24 cellular contexts compared by ENCODE assay signal in genomic region chr17:43769859-43770258, GRCh38. TPM values are rescaled to one million over a fixed set of nuclear protein-coding genes. Genes with fewer than 3 reads are reported as not detected.
A peak's percentile ranks its signal among the peaks of the same experiment; 100 is the strongest.
DNase-seq lines count a peak whose midpoint lies in the region; ATAC-seq and TF ChIP-seq lines count a peak whose summit lies in the region.
"Had no signal": no experiment of that assay in that cellular context is flagged by ENCODE, and none has a peak within 500 bp of the region (broad histone marks: within the 10 kb centered on the region; RNA-seq: fewer than 3 reads in every experiment).

No MANE protein-coding gene starts in this region.

- peaks cover 0 to 2% (median 0%) of the 10 kb centered on the region in 3 donors for H3K27me3 Mint-ChIP-seq in CD14-positive monocyte (ENCODE audit: low read depth in 3 of 3)
- H3K27me3 Mint-ChIP-seq in endodermal cell (ENCODE audit: insufficient read depth), result no peaks in the 10 kb centered on the region
- H3K27me3 Mint-ChIP-seq: CD8-positive, alpha-beta memory T cell had no signal

- DNase-seq in CD14-positive monocyte (ENCODE audit: low spot score) (no peak), endodermal cell (peak; percentile 44), neuronal stem cell (ENCODE audit: low spot score) (no peak), LoVo (ENCODE audit: low spot score) (no peak), left lobe of liver (ENCODE audit: low spot score) (no peak)
- DNase-seq: CD8-positive, alpha-beta memory T cell; DMS79 treated with DMSO at 0.1 percent for 48 hours; GF-D8; HCEC 1CT; NCI-H1048; NCI-H1417; NCI-H1694; NCI-H2029 treated with DMSO at 0.1 percent for 48 hours; NCI-H510A; NCI-H69; RPMI8226; SHP77 treated with DMSO at 0.1 percent for 48 hours had no signal

- peak overlapping the region in 1 of 10 experiments; percentile 14; a peak in 2 of 20 replicates for H3K4me3 ChIP-seq in BLaER1 treated with 17β-estradiol and CSF1 and Interleukin-3, amounts not matched to agents 10 nM and 100 nM
- H3K4me3 ChIP-seq in endodermal cell (ENCODE audit: low read length), result no peak overlapping the region
- peak overlapping the region in 1 of 2 donors; percentile 15 for H3K4me3 ChIP-seq in neuronal stem cell (ENCODE audit: low read length in 2 of 2)
- H3K4me3 ChIP-seq: K562 had no signal

- no peak overlapping the region for H3K4ac ChIP-seq in neuronal stem cell (ENCODE audit: low read length)

- H2BK5ac ChIP-seq in neuronal stem cell (ENCODE audit: low read length), result no peak overlapping the region

- H3K27ac Mint-ChIP-seq in CD14-positive monocyte, result peak overlapping the region in 4 of 7 donors; percentile 45 to 90 (median 86)
- H3K27ac Mint-ChIP-seq in endodermal cell, result no peak overlapping the region

- no peak overlapping the region for H3K18ac ChIP-seq in neuronal stem cell (ENCODE audit: low read length)

- H2BK120ac ChIP-seq in neuronal stem cell (ENCODE audit: low read depth, low read length), result no peak overlapping the region

- no peak overlapping the region; a peak in 1 of 22 replicates for H3K9ac ChIP-seq in BLaER1 treated with 17β-estradiol and CSF1 and Interleukin-3, amounts not matched to agents 10 nM and 100 nM
- H3K9ac ChIP-seq in endodermal cell (ENCODE audit: extremely low read depth, low read length, poor library complexity, severe bottlenecking) (no peak overlapping the region), neuronal stem cell (ENCODE audit: low read depth, low read length, poor library complexity) (peak overlapping the region; percentile 51)

- ATAC-seq in HG02870 (IDR thresholded peaks at IDR 0.05; ENCODE audit: unreplicated experiment), result no peak
- ATAC-seq in left lobe of liver, result no peak
- ATAC-seq: K562 had no signal

- peaks cover 40 to 98% (median 73%) of the 10 kb centered on the region in 11 experiments for H3K36me3 ChIP-seq in BLaER1 treated with 17β-estradiol and CSF1 and Interleukin-3, amounts not matched to agents 10 nM and 100 nM
- peaks cover 55% of the 10 kb centered on the region for H3K36me3 ChIP-seq in endodermal cell (ENCODE audit: control insufficient read depth, insufficient read depth, low read length)
- peaks cover 30 to 48% of the 10 kb centered on the region in 2 donors for H3K36me3 ChIP-seq in neuronal stem cell (replicated peaks in 1 of 2; ENCODE audit: control insufficient read depth in 2 of 2, insufficient read depth in 2 of 2, low read length in 2 of 2)

- no peak overlapping the region for H4K8ac ChIP-seq in neuronal stem cell (ENCODE audit: low read depth, low read length)

- H3K36me3 Mint-ChIP-seq in CD14-positive monocyte (peaks cover 52 to 68% of the 10 kb centered on the region in 2 donors), endodermal cell (ENCODE audit: low read depth) (peaks cover 55% of the 10 kb centered on the region)

- H3K9me3 Mint-ChIP-seq in CD14-positive monocyte (peaks cover 0 to 2% (median 0%) of the 10 kb centered on the region in 7 donors), endodermal cell (no peaks in the 10 kb centered on the region)
- H3K9me3 Mint-ChIP-seq: CD8-positive, alpha-beta memory T cell had no signal

- H2BK15ac ChIP-seq in neuronal stem cell (ENCODE audit: low read length), result no peak overlapping the region

- H3K9me3 ChIP-seq in BLaER1 treated with 17β-estradiol and CSF1 and Interleukin-3, amounts not matched to agents 10 nM and 100 nM (replicated peaks in 1 of 11), result peaks cover 0 to 26% (median 0%) of the 10 kb centered on the region in 11 experiments; a peak in 10 of 22 replicates
- H3K9me3 ChIP-seq in endodermal cell (ENCODE audit: control insufficient read depth, low read length), result no peaks in the 10 kb centered on the region
- no peaks in the 10 kb centered on the region for H3K9me3 ChIP-seq in neuronal stem cell (replicated peaks in 1 of 2; ENCODE audit: control insufficient read depth in 2 of 2, insufficient read depth in 1 of 2, low read depth in 1 of 2, low read length in 2 of 2)

- peaks cover 3% of the 10 kb centered on the region for H3K79me1 ChIP-seq in neuronal stem cell (ENCODE audit: low read depth, low read length)

- H3K4me3 Mint-ChIP-seq in CD14-positive monocyte, result no peak overlapping the region
- H3K4me3 Mint-ChIP-seq in endodermal cell, result no peak overlapping the region
- H3K4me3 Mint-ChIP-seq: CD8-positive, alpha-beta memory T cell had no signal

- H4K91ac ChIP-seq in neuronal stem cell (ENCODE audit: low read depth, low read length, poor library complexity), result no peak overlapping the region

- H3K4me1 Mint-ChIP-seq in CD14-positive monocyte (peaks cover 89% of the 10 kb centered on the region), endodermal cell (peaks cover 2% of the 10 kb centered on the region)

- WGBS in endodermal cell (ENCODE audit: insufficient coverage in 1 of 2, insufficient read length in 1 of 2), 2 experiments, result 97 to 100% methylated on average over 11 of the region's 11 CpGs
- WGBS in neuronal stem cell (ENCODE audit: extremely low coverage in 2 of 2, insufficient read length in 2 of 2, insufficient replicate concordance in 1 of 2), 2 donors, result no CpG with 5 or more reads among the region's 11 CpGs

- no peak overlapping the region for H3K14ac ChIP-seq in neuronal stem cell (ENCODE audit: low read length)

- H4K20me1 ChIP-seq in BLaER1 treated with 17β-estradiol and CSF1 and Interleukin-3, amounts not matched to agents 10 nM and 100 nM, result peaks cover 0 to 16% (median 0%) of the 10 kb centered on the region in 11 experiments; a peak in 3 of 22 replicates

- no peak overlapping the region for H2AFZ ChIP-seq in neuronal stem cell (ENCODE audit: low read length)

- no peak overlapping the region for H2BK12ac ChIP-seq in neuronal stem cell (ENCODE audit: low read length)

- H3K4me2 ChIP-seq in BLaER1 treated with 17β-estradiol and CSF1 and Interleukin-3, amounts not matched to agents 10 nM and 100 nM, result peak overlapping the region in 7 of 11 experiments; percentile 79 to 98 (median 91); a peak in 15 of 22 replicates
- no peak overlapping the region for H3K4me2 ChIP-seq in neuronal stem cell (ENCODE audit: insufficient read depth, low read length, poor library complexity, severe bottlenecking)

- H3K23ac ChIP-seq in neuronal stem cell (ENCODE audit: low read depth, low read length, poor library complexity), result no peak overlapping the region

- H3K27ac ChIP-seq in BLaER1 treated with 17β-estradiol and CSF1 and Interleukin-3, amounts not matched to agents 10 nM and 100 nM, result peak overlapping the region in 9 of 11 experiments; percentile 65 to 87 (median 79); a peak in 16 of 22 replicates
- H3K27ac ChIP-seq in endodermal cell (ENCODE audit: low read depth, low read length) (no peak overlapping the region), neuronal stem cell (replicated peaks; ENCODE audit: low read length) (no peak overlapping the region)
- H3K27ac ChIP-seq: C4-2B, HL-60 had no signal

- TF ChIP-seq CTCF in CD14-positive monocyte (IDR thresholded peaks at IDR 0.05) (no peak), endodermal cell (conservative IDR thresholded peaks at IDR 0.05) (no peak)

- H2AK5ac ChIP-seq in neuronal stem cell (ENCODE audit: low read depth, low read length), result no peak overlapping the region

- peaks cover 33 to 98% (median 83%) of the 10 kb centered on the region in 10 experiments for H3K4me1 ChIP-seq in BLaER1 treated with 17β-estradiol and CSF1 and Interleukin-3, amounts not matched to agents 10 nM and 100 nM
- H3K4me1 ChIP-seq in endodermal cell (ENCODE audit: control insufficient read depth, insufficient read depth, low read length), result no peaks in the 10 kb centered on the region
- no peaks in the 10 kb centered on the region for H3K4me1 ChIP-seq in neuronal stem cell (ENCODE audit: control insufficient read depth in 2 of 2, insufficient read depth in 1 of 2, low read depth in 1 of 2, low read length in 2 of 2)

- H3K27me3 ChIP-seq in BLaER1 treated with 17β-estradiol and CSF1 and Interleukin-3, amounts not matched to agents 10 nM and 100 nM, result no peaks in the 10 kb centered on the region
- H3K27me3 ChIP-seq in endodermal cell (ENCODE audit: control insufficient read depth, insufficient read depth, low read length, poor library complexity, severe bottlenecking), result no peaks in the 10 kb centered on the region
- no peaks in the 10 kb centered on the region for H3K27me3 ChIP-seq in neuronal stem cell (ENCODE audit: control insufficient read depth in 3 of 3, insufficient read depth in 3 of 3, low read depth in 1 of 3, low read length in 3 of 3)

- intact Hi-C loops in CD14-positive monocyte (cut with micrococcal nuclease), result loop anchor here in 1 of 2 donors (5.0 kb wide), 1 partner anchor 188 kb away; no protein-coding TSS in a partner anchor

RNA-seq across cellular contexts. Expression of gene DUSP3, which starts 8.9 kb away (rescaled TPM):
- 10 to 100 TPM; 58.9 to 78.5 TPM for polyA plus RNA-seq in CD14-positive monocyte
- 10 to 100 TPM; 25.4 to 31.0 TPM for total RNA-seq in endodermal cell
- polyA plus RNA-seq in endodermal cell (2013, experiment 1 of 2), result 24.9 TPM
- 20.0 TPM for polyA plus RNA-seq in endodermal cell (2013, experiment 2 of 2)
- polyA plus RNA-seq in neuronal stem cell (2013, experiment 1 of 2), result 35.1 TPM
- 36.5 TPM for polyA plus RNA-seq in neuronal stem cell (2013, experiment 2 of 2)
- total RNA-seq in left lobe of liver, result 79.4 TPM

RNA-seq across cellular contexts. Expression of gene CFAP97D1, which starts 10.4 kb away (rescaled TPM):
- not detected for polyA plus RNA-seq in CD14-positive monocyte
- total RNA-seq in endodermal cell (not detected), left lobe of liver (not detected)
- polyA plus RNA-seq in endodermal cell (2013, experiment 1 of 2), result not detected
- polyA plus RNA-seq in endodermal cell (2013, experiment 2 of 2), result not detected
- 0.01 TPM for polyA plus RNA-seq in neuronal stem cell (2013, experiment 1 of 2)
- 0.01 TPM for polyA plus RNA-seq in neuronal stem cell (2013, experiment 2 of 2)
- total RNA-seq: A673; CD8-positive, alpha-beta memory T cell; K562 had no signal
- polyA plus RNA-seq: CD8-positive, alpha-beta memory T cell; K562 had no signal

RNA-seq across cellular contexts. Expression of gene SOST, which starts 11.3 kb away (rescaled TPM):
- not detected for polyA plus RNA-seq in CD14-positive monocyte
- total RNA-seq in endodermal cell (not detected), left lobe of liver (not detected)
- 39.2 TPM for polyA plus RNA-seq in endodermal cell (2013, experiment 1 of 2)
- 37.0 TPM for polyA plus RNA-seq in endodermal cell (2013, experiment 2 of 2)
- 0.03 TPM for polyA plus RNA-seq in neuronal stem cell (2013, experiment 1 of 2)
- polyA plus RNA-seq in neuronal stem cell (2013, experiment 2 of 2), result not detected
- total RNA-seq: A673; CD8-positive, alpha-beta memory T cell; H1; K562 had no signal
- polyA plus RNA-seq: CD8-positive, alpha-beta memory T cell; K562 had no signal

Comparison
In these comparisons a context has a peak if more than half of its experiments do, and no peak if none do; other contexts are left out.
1. H3K27ac ChIP-seq: peak in BLaER1 treated with 17β-estradiol and CSF1 and Interleukin-3, amounts not matched to agents 10 nM and 100 nM (9 of 11); none in endodermal cell (single experiment) and neuronal stem cell (single experiment).